In genomic region chr7:24882989-24883631, GRCh38 we compare ENCODE assay signal across 9 cellular contexts.
A peak's percentile ranks its signal among the peaks of the same experiment; 100 is the strongest.
DNase-seq lines count a peak whose midpoint lies in the region; ATAC-seq and TF ChIP-seq lines count a peak whose summit lies in the region.
"Had no signal": no experiment of that assay in that cellular context is flagged by ENCODE, and none has a peak within 500 bp of the region (broad histone marks: within the 10 kb centered on the region; RNA-seq: fewer than 3 reads in every experiment).

No MANE protein-coding gene starts in this region.

- H3K14ac ChIP-seq in IMR-90 (replicated peaks; ENCODE audit: low read depth, low read length), result no peak overlapping the region; the same call in 1 of the 2 replicates

- no peak overlapping the region for H4K8ac ChIP-seq in IMR-90 (ENCODE audit: low read depth in 2 of 2, low read length in 2 of 2)

- no peak overlapping the region for H3K4me2 ChIP-seq in IMR-90 (ENCODE audit: low read depth, low read length)

- H3K4me1 Mint-ChIP-seq in brain (peaks cover 71% of the 10 kb centered on the region), nephron (peaks cover 39% of the 10 kb centered on the region)

- peaks cover 21 to 42% of the 10 kb centered on the region in 2 experiments; a peak in 3 of 4 replicates for H3K79me1 ChIP-seq in IMR-90 (ENCODE audit: low read depth in 1 of 2, low read length in 2 of 2)

- H3K4me1 ChIP-seq in IMR-90 (ENCODE audit: control insufficient read depth, insufficient read depth, low read length), result peaks cover 4% of the 10 kb centered on the region

- CTCF ChIA-PET in IMR-90 (lab: Yijun Ruan, JAX), result interaction anchor here (0.7 to 0.8 kb wide), 2 partner anchors 63 to 187 kb away, joined by 3 to 4 read pairs; no protein-coding TSS in a partner anchor

- no peak overlapping the region for H2BK120ac ChIP-seq in IMR-90 (ENCODE audit: low read depth, low read length)

- dilution Hi-C loops in IMR-90 (cut with HindIII; ENCODE audit: low sequenced_read_pairs, unreplicated experiment), result no loop called here

- H3K23ac ChIP-seq in IMR-90 (ENCODE audit: low read depth, low read length), result no peak overlapping the region

- peak; percentile 23 for DNase-seq in CD1c-positive myeloid dendritic cell (ENCODE audit: extremely low spot score)
- peak; percentile 82 for DNase-seq in IMR-90
- no peak for DNase-seq in NCI-H1436 treated with DMSO at 0.1 percent for 48 hours (lab: John Stamatoyannopoulos, UW)
- DNase-seq in G401 (ENCODE audit: low spot score), result no peak

- POLR2A ChIA-PET in IMR-90 (lab: Charles Lee; ENCODE audit: unreplicated experiment), result no interaction called here

- H3K27ac ChIP-seq in IMR-90 (ENCODE audit: insufficient read depth, low read length), result no peak overlapping the region
- H3K27ac ChIP-seq: VCaP had no signal

- H3K9me3 ChIP-seq in IMR-90 (ENCODE audit: control insufficient read depth, insufficient read depth, low read length), result no peaks in the 10 kb centered on the region

- H3K27me3 ChIP-seq in IMR-90 (ENCODE audit: control insufficient read depth, insufficient read depth, low read length), result no peaks in the 10 kb centered on the region

- H4K20me1 ChIP-seq in IMR-90 (ENCODE audit: insufficient read depth, low read length), result no peaks in the 10 kb centered on the region

- no peak; the same call in 1 of the 2 replicates for TF ChIP-seq RAD21 in IMR-90 (IDR thresholded peaks at IDR 0.05; ENCODE audit: low read length)

- no peak overlapping the region for H2BK15ac ChIP-seq in IMR-90 (ENCODE audit: low read depth, low read length)

- peak overlapping the region; percentile 7 to 94 (median 73) for H3K27ac Mint-ChIP-seq in brain
- peak overlapping the region; percentile 1 to 74 (median 16) for H3K27ac Mint-ChIP-seq in nephron

- H3K4ac ChIP-seq in IMR-90 (ENCODE audit: low read depth, low read length), result peak overlapping the region; percentile 6; the same call in 1 of the 2 replicates

- H2AFZ ChIP-seq in IMR-90 (replicated peaks; ENCODE audit: low read length, poor library complexity), result no peak overlapping the region

- no peak overlapping the region for H2BK20ac ChIP-seq in IMR-90 (ENCODE audit: low read depth, low read length)

- H4K91ac ChIP-seq in IMR-90 (ENCODE audit: insufficient read depth, low read depth, low read length), result no peak overlapping the region

- BruUV-seq in IMR-90 (replicated peaks; lab: Mats Ljungman, UMichigan), result no TSS peak

- no peak overlapping the region for H4K5ac ChIP-seq in IMR-90 (ENCODE audit: low read depth, low read length)

- in situ Hi-C loops in IMR-90 (cut with MboI; ENCODE audit: low sequenced_read_pairs), result no loop called here
- in situ Hi-C loops in G401 (cut with HindIII; ENCODE audit: low sequenced_read_pairs), result no loop called here

- H2BK5ac ChIP-seq in IMR-90 (ENCODE audit: low read depth, low read length, poor library complexity, severe bottlenecking), result no peak overlapping the region

- ATAC-seq in IMR-90 (ENCODE audit: low read depth), result peak; percentile 78
- no peak for ATAC-seq in HG02973 (IDR thresholded peaks at IDR 0.05; ENCODE audit: unreplicated experiment)
- no peak for ATAC-seq in GM18909 (IDR thresholded peaks at IDR 0.05; ENCODE audit: poor library complexity, unreplicated experiment)

- no peak overlapping the region for H3K9ac ChIP-seq in IMR-90 (ENCODE audit: low read depth, low read length)

- no peaks in the 10 kb centered on the region for H3K36me3 Mint-ChIP-seq in brain
- H3K36me3 Mint-ChIP-seq in nephron (ENCODE audit: low read depth), result no peaks in the 10 kb centered on the region

- H2AK5ac ChIP-seq in IMR-90 (ENCODE audit: low read depth, low read length), result no peak overlapping the region

- TF ChIP-seq CTCF in IMR-90 (conservative IDR thresholded peaks at IDR 0.05; ENCODE audit: low read depth, low read length) (no peak), brain (conservative IDR thresholded peaks at IDR 0.05) (no peak), nephron (IDR thresholded peaks at IDR 0.05; ENCODE audit: unreplicated experiment in 3 of 3) (no peak)

- H3K9me3 Mint-ChIP-seq in brain (no peaks in the 10 kb centered on the region), nephron (no peaks in the 10 kb centered on the region)

- no peak for TF ChIP-seq POLR2A in IMR-90 (IDR thresholded peaks at IDR 0.05; ENCODE audit: low read depth, low read length)

- no peak overlapping the region for H3K18ac ChIP-seq in IMR-90 (ENCODE audit: low read depth, low read length)

- WGBS in IMR-90 (ENCODE audit: extremely low coverage in 2 of 2, insufficient read length in 1 of 2), 2 experiments, result 20% methylated on average over 1 of the region's 3 CpGs; no CpG with 5 or more reads in 1 of the 2 experiments

- no peak overlapping the region for H2AK9ac ChIP-seq in IMR-90 (replicated peaks; ENCODE audit: low read depth, low read length, poor library complexity)

- no peak overlapping the region for H3K56ac ChIP-seq in IMR-90 (ENCODE audit: extremely low read depth, insufficient read depth, low read length)

- peak overlapping the region in 2 of 5 experiments; percentile 25 to 62 for H3K4me3 Mint-ChIP-seq in brain
- H3K4me3 Mint-ChIP-seq in nephron, result no peak overlapping the region

- H3K27me3 Mint-ChIP-seq in brain (no peaks in the 10 kb centered on the region), nephron (ENCODE audit: low read depth) (no peaks in the 10 kb centered on the region)

- H3K9me1 ChIP-seq in IMR-90 (ENCODE audit: insufficient read depth, low read length), result peaks cover 17% of the 10 kb centered on the region

- intact Hi-C loops in IMR-90 (cut with micrococcal nuclease), result no loop called here

- no peaks in the 10 kb centered on the region for H3K36me3 ChIP-seq in IMR-90 (ENCODE audit: control insufficient read depth, insufficient read depth, low read length)

- H3K4me3 ChIP-seq in IMR-90 (ENCODE audit: insufficient read depth, low read depth, low read length), result no peak overlapping the region

TF ChIP-seq in IMR-90, 13 proteins besides CTCF, POLR2A, EP300 and RAD21:
- TF ChIP-seq MAFK (IDR thresholded peaks at IDR 0.05; ENCODE audit: low read depth, low read length) (no peak), NFE2L2 (IDR thresholded peaks at IDR 0.05; ENCODE audit: low read depth, low read length) (no peak), MAZ (IDR thresholded peaks at IDR 0.05; ENCODE audit: borderline replicate concordance, low read depth, low read length) (no peak)
TF ChIP-seq in IMR-90: peak in this region for 0.

Comparison
In these comparisons a context has a peak if more than half of its experiments do, and no peak if none do; other contexts are left out.
1. DNase-seq: peak in CD1c-positive myeloid dendritic cell (single experiment) and IMR-90 (single experiment); none in NCI-H1436 treated with DMSO at 0.1 percent for 48 hours (single experiment) and G401 (single experiment).